Comparison of ENCODE assay signal across 10 cellular contexts in genomic region chr15:88624971-88625290, GRCh38. TPM values are rescaled to one million over a fixed set of nuclear protein-coding genes. Genes with fewer than 3 reads are reported as not detected.
DNase-seq lines count a peak whose midpoint lies in the region; ATAC-seq and TF ChIP-seq lines count a peak whose summit lies in the region.
"Had no signal": no experiment of that assay in that cellular context is flagged by ENCODE, and none has a peak within 500 bp of the region (broad histone marks: within the 10 kb centered on the region; RNA-seq: fewer than 3 reads in every experiment).

No MANE protein-coding gene starts in this region.

- no peak overlapping the region for H2BK15ac ChIP-seq in IMR-90 (ENCODE audit: low read depth, low read length)

- BruUV-seq in IMR-90 (replicated peaks; lab: Mats Ljungman, UMichigan): no TSS peak

- H2AK9ac ChIP-seq in IMR-90 (replicated peaks; ENCODE audit: low read depth, low read length, poor library complexity): no peak overlapping the region

- no peak overlapping the region for H4K5ac ChIP-seq in IMR-90 (ENCODE audit: low read depth, low read length)

- H2BK120ac ChIP-seq in IMR-90 (ENCODE audit: low read depth, low read length): no peak overlapping the region

- no peak overlapping the region for H4K8ac ChIP-seq in IMR-90 (ENCODE audit: low read depth in 2 of 2, low read length in 2 of 2)

- H3K27ac ChIP-seq in ACC112 (ENCODE audit: low read depth, low read length) (no peak overlapping the region), IMR-90 (ENCODE audit: insufficient read depth, low read length) (no peak overlapping the region), body of pancreas (peak overlapping the region in 3 of 4 donors; percentile 31 to 62 (median 48)), muscle layer of colon (ENCODE audit: low read depth, low read length) (no peak overlapping the region)

- H3K4me1 ChIP-seq in ACC112 (ENCODE audit: control insufficient read depth, insufficient read depth, low read length, unreplicated experiment) (peaks cover 51% of the 10 kb centered on the region), IMR-90 (ENCODE audit: control insufficient read depth, insufficient read depth, low read length) (peaks cover 28% of the 10 kb centered on the region), body of pancreas (peaks cover 63% of the 10 kb centered on the region), muscle layer of colon (ENCODE audit: insufficient read depth, low read length) (peaks cover 27% of the 10 kb centered on the region)

- no peak for TF ChIP-seq RAD21 in IMR-90 (IDR thresholded peaks at IDR 0.05; ENCODE audit: low read length)

- H3K36me3 ChIP-seq in ACC112 (ENCODE audit: insufficient read depth, low read length) (peaks cover 32% of the 10 kb centered on the region), IMR-90 (ENCODE audit: control insufficient read depth, insufficient read depth, low read length) (peaks cover 40% of the 10 kb centered on the region), body of pancreas (replicated peaks in 1 of 2; ENCODE audit: insufficient read depth in 1 of 2, low read depth in 2 of 2) (peaks cover 0 to 15% of the 10 kb centered on the region in 2 donors), muscle layer of colon (ENCODE audit: insufficient read depth, low read length) (peaks cover 25% of the 10 kb centered on the region)

- H2BK5ac ChIP-seq in IMR-90 (ENCODE audit: low read depth, low read length, poor library complexity, severe bottlenecking): no peak overlapping the region

- H3K4me2 ChIP-seq in IMR-90 (ENCODE audit: low read depth, low read length): peak overlapping the region; percentile 20; the same call in 1 of the 2 replicates

- TF ChIP-seq POLR2A in IMR-90 (IDR thresholded peaks at IDR 0.05; ENCODE audit: low read depth, low read length): no peak
- TF ChIP-seq POLR2A in body of pancreas (IDR thresholded peaks at IDR 0.05): no peak

- intact Hi-C loops in IMR-90 (cut with micrococcal nuclease): no loop called here
- intact Hi-C loops in body of pancreas (cut with DNase I): no loop called here

- DNase-seq in IMR-90: no peak
- peak in 1 of 4 donors; percentile 27 for DNase-seq in body of pancreas
- no peak for DNase-seq in nucleus accumbens (lab: John Stamatoyannopoulos, UW)
- DNase-seq in DMS53 (lab: John Stamatoyannopoulos, UW): no peak
- no peak for DNase-seq in islet precursor cell
- no peak for DNase-seq in MV-4-11 (lab: John Stamatoyannopoulos, UW)
- DNase-seq: Calu3 had no signal

- WGBS in IMR-90 (ENCODE audit: extremely low coverage in 2 of 2, insufficient read length in 1 of 2), 2 experiments: no CpG with 5 or more reads among the region's 7 CpGs
- 44 to 55% methylated on average over 7 of the region's 7 CpGs for WGBS in body of pancreas, 2 donors

- H2AFZ ChIP-seq in ACC112 (ENCODE audit: low read length, unreplicated experiment) (no peak overlapping the region), IMR-90 (replicated peaks; ENCODE audit: low read length, poor library complexity) (no peak overlapping the region)

- H3K9ac ChIP-seq in IMR-90 (ENCODE audit: low read depth, low read length) (0 out of 2 replicates have a peak overlapping the region, but pooled peaks have one; percentile 13), muscle layer of colon (ENCODE audit: low read length) (peak overlapping the region; percentile 24)

- no peak overlapping the region for H3K4ac ChIP-seq in IMR-90 (ENCODE audit: low read depth, low read length)

- peaks cover 87% of the 10 kb centered on the region for H3K79me2 ChIP-seq in ACC112 (ENCODE audit: control insufficient read depth, insufficient read depth, low read length, unreplicated experiment)

- H3K4me3 ChIP-seq in ACC112 (ENCODE audit: low read depth, low read length): peak overlapping the region; percentile 17
- H3K4me3 ChIP-seq in IMR-90 (ENCODE audit: insufficient read depth, low read depth, low read length): no peak overlapping the region
- no peak overlapping the region for H3K4me3 ChIP-seq in body of pancreas
- H3K4me3 ChIP-seq in muscle layer of colon (ENCODE audit: low read depth in 1 of 2, low read length in 2 of 2): peak overlapping the region in 1 of 2 donors; percentile 27

- dilution Hi-C loops in IMR-90 (cut with HindIII; ENCODE audit: low sequenced_read_pairs, unreplicated experiment): no loop called here

- peaks cover 84% of the 10 kb centered on the region for H4K20me1 ChIP-seq in IMR-90 (ENCODE audit: insufficient read depth, low read length)

- H3K9me3 ChIP-seq in IMR-90 (ENCODE audit: control insufficient read depth, insufficient read depth, low read length) (no peaks in the 10 kb centered on the region), body of pancreas (no peaks in the 10 kb centered on the region), muscle layer of colon (ENCODE audit: low read length) (no peaks in the 10 kb centered on the region)
- H3K9me3 ChIP-seq: pancreas had no signal

- CTCF ChIA-PET in IMR-90 (lab: Yijun Ruan, JAX): interaction anchor here (0.8 to 1.3 kb wide), 2 partner anchors 21 to 200 kb away, joined by 3 to 4 read pairs; no protein-coding TSS in a partner anchor

- POLR2A ChIA-PET in IMR-90 (lab: Charles Lee; ENCODE audit: unreplicated experiment): interaction anchor here (0.6 kb wide), 1 partner anchor 13 kb away, joined by 3 read pairs; no protein-coding TSS in a partner anchor

- no peak overlapping the region for H2AK5ac ChIP-seq in IMR-90 (ENCODE audit: low read depth, low read length)

- TF ChIP-seq CTCF in IMR-90 (conservative IDR thresholded peaks at IDR 0.05; ENCODE audit: low read depth, low read length) (no peak), body of pancreas (IDR thresholded peaks at IDR 0.05) (no peak)

- H3K56ac ChIP-seq in IMR-90 (ENCODE audit: extremely low read depth, insufficient read depth, low read length): no peak overlapping the region

- H3K27me3 ChIP-seq in ACC112 (ENCODE audit: insufficient read depth, low read length) (no peaks in the 10 kb centered on the region), IMR-90 (ENCODE audit: control insufficient read depth, insufficient read depth, low read length) (no peaks in the 10 kb centered on the region), body of pancreas (no peaks in the 10 kb centered on the region), muscle layer of colon (ENCODE audit: control insufficient read depth in 1 of 2, insufficient read depth in 2 of 2, low read length in 2 of 2) (no peaks in the 10 kb centered on the region)
- H3K27me3 ChIP-seq: pancreas had no signal

- in situ Hi-C loops in IMR-90 (cut with MboI; ENCODE audit: low sequenced_read_pairs): no loop called here

- no peak overlapping the region for H3K18ac ChIP-seq in IMR-90 (ENCODE audit: low read depth, low read length)

- H3K79me1 ChIP-seq in IMR-90 (ENCODE audit: low read depth in 1 of 2, low read length in 2 of 2): peaks cover 15 to 63% of the 10 kb centered on the region in 2 experiments

- H3K14ac ChIP-seq in IMR-90 (replicated peaks; ENCODE audit: low read depth, low read length): no peak overlapping the region

- ATAC-seq in IMR-90 (ENCODE audit: low read depth) (no peak), body of pancreas (no peak)

- H3K9me1 ChIP-seq in IMR-90 (ENCODE audit: insufficient read depth, low read length): peaks cover 36% of the 10 kb centered on the region

- no peak overlapping the region for H2BK20ac ChIP-seq in IMR-90 (ENCODE audit: low read depth, low read length)

- no peak overlapping the region for H4K91ac ChIP-seq in IMR-90 (ENCODE audit: insufficient read depth, low read depth, low read length)

- H3K23ac ChIP-seq in IMR-90 (ENCODE audit: low read depth, low read length): no peak overlapping the region; the same call in 1 of the 2 replicates

TF ChIP-seq in IMR-90, 13 proteins besides CTCF, POLR2A, EP300 and RAD21 (continues in another document):
- TF ChIP-seq CHD1 (IDR thresholded peaks at IDR 0.05; ENCODE audit: low read depth, low read length): no peak
- no peak for TF ChIP-seq SMC3 (IDR thresholded peaks at IDR 0.05; ENCODE audit: low read depth, low read length)
- no peak for TF ChIP-seq BHLHE40 (IDR thresholded peaks at IDR 0.05; ENCODE audit: low read depth, low read length)
- no peak for TF ChIP-seq MAZ (IDR thresholded peaks at IDR 0.05; ENCODE audit: borderline replicate concordance, low read depth, low read length)
- TF ChIP-seq NFE2L2 (IDR thresholded peaks at IDR 0.05; ENCODE audit: low read depth, low read length): no peak
- TF ChIP-seq FOS (IDR thresholded peaks at IDR 0.05; ENCODE audit: low read depth, low read length): no peak
- no peak for TF ChIP-seq USF2 (IDR thresholded peaks at IDR 0.05; ENCODE audit: low read depth, low read length)
- TF ChIP-seq MAFK (IDR thresholded peaks at IDR 0.05; ENCODE audit: low read depth, low read length): no peak
- TF ChIP-seq RCOR1 (IDR thresholded peaks at IDR 0.05; ENCODE audit: insufficient replicate concordance, low read length): no peak
- TF ChIP-seq RFX5 (IDR thresholded peaks at IDR 0.05; ENCODE audit: low read depth, low read length): no peak
- TF ChIP-seq ELK1 (IDR thresholded peaks at IDR 0.05; ENCODE audit: borderline replicate concordance, low read depth, low read length): no peak

RNA-seq across cellular contexts. Expression of gene AEN, which starts 3.8 kb away (rescaled TPM):
- 85.5 and 91.4 TPM in 2 replicates for total RNA-seq in IMR-90 (2012; rRNA removed)
- 48.6 and 55.4 TPM in 2 replicates for polyA plus RNA-seq in IMR-90 (2012; rRNA removed)
- polyA plus RNA-seq in IMR-90 (2012; cell fraction: cytosol; rRNA removed): 28.8 and 37.7 TPM in 2 replicates
- 139 and 157 TPM in 2 replicates for polyA plus RNA-seq in IMR-90 (2012; cell fraction: nucleus; rRNA removed; ENCODE audit: low replicate concordance)
- total RNA-seq in body of pancreas: 10 to 100 TPM; 20.4 to 23.3 TPM

RNA-seq across cellular contexts. Expression of gene ISG20, which starts 13.9 kb away (rescaled TPM):
- total RNA-seq in IMR-90 (2012; rRNA removed) (0.72 and 1.1 TPM in 2 replicates), body of pancreas (10 to 100 TPM in 1 of 2 donors, 1 to 10 TPM in 1; 2.9 to 25.4 TPM)
- polyA plus RNA-seq in IMR-90 (2012; rRNA removed): 1.2 and 3.1 TPM in 2 replicates
- polyA plus RNA-seq in IMR-90 (2012; cell fraction: cytosol; rRNA removed): 1.7 and 3.0 TPM in 2 replicates
- 3.5 and 5.7 TPM in 2 replicates for polyA plus RNA-seq in IMR-90 (2012; cell fraction: nucleus; rRNA removed; ENCODE audit: low replicate concordance)

Comparison
In these comparisons a context has a peak if more than half of its experiments do, and no peak if none do; other contexts are left out.
1. H3K27ac ChIP-seq: peak in body of pancreas (3 of 4); none in ACC112 (single experiment), IMR-90 (single experiment) and muscle layer of colon (single experiment).